ENCODE assay signal across 18 cellular contexts in genomic region chr1:26097696-26098095, GRCh38. TPM values are rescaled to one million over a fixed set of nuclear protein-coding genes. Genes with fewer than 3 reads are reported as not detected.
DNase-seq lines count a peak whose midpoint lies in the region; ATAC-seq and TF ChIP-seq lines count a peak whose summit lies in the region.
"Had no signal": no experiment of that assay in that cellular context is flagged by ENCODE, and none has a peak within 500 bp of the region (broad histone marks: within the 10 kb centered on the region; RNA-seq: fewer than 3 reads in every experiment).

No MANE protein-coding gene starts in this region.

- no peak for TF ChIP-seq RAD21 in SK-N-SH (IDR thresholded peaks at IDR 0.05; ENCODE audit: low read length)

- peaks cover 47% of the 10 kb centered on the region for H3K4me1 ChIP-seq in cardiac muscle cell (ENCODE audit: low read depth)
- H3K4me1 ChIP-seq in SK-N-SH (ENCODE audit: control insufficient read depth in 1 of 2, insufficient read depth in 2 of 2, low read depth in 1 of 2, low read length in 1 of 2) = peaks cover 0 to 12% of the 10 kb centered on the region in 2 experiments; a peak in 1 of 4 replicates

- H3K9me2 ChIP-seq in SK-N-SH = no peaks in the 10 kb centered on the region

- H3K4me2 ChIP-seq in SK-N-SH = peak overlapping the region; percentile 33; the same call in 1 of the 2 replicates

- TF ChIP-seq EP300 in SK-N-SH (IDR thresholded peaks at IDR 0.05; ENCODE audit: borderline replicate concordance in 1 of 2, low read depth in 1 of 2, low read length in 1 of 2) = peak in 1 of 2 experiments; percentile 43; a peak in 1 of 4 replicates

- TF ChIP-seq CTCF in cardiac muscle cell (IDR thresholded peaks at IDR 0.05; ENCODE audit: low read depth, low read length) (no peak), SK-N-SH (IDR thresholded peaks at IDR 0.05) (no peak), fibroblast of the aortic adventitia (IDR thresholded peaks at IDR 0.05; ENCODE audit: insufficient read depth, low read length) (no peak)

- H4K20me1 ChIP-seq in SK-N-SH (ENCODE audit: insufficient read depth) = no peaks in the 10 kb centered on the region

- peak in 1 of 2 donors; percentile 64 for DNase-seq in cardiac muscle cell (ENCODE audit: low read depth in 1 of 2, low spot score in 1 of 2)
- no peak for DNase-seq in Right ventricle myocardium superior
- DNase-seq in SK-N-SH = no peak
- DNase-seq in fibroblast of the aortic adventitia (ENCODE audit: low read depth) = peak; percentile 77
- no peak for DNase-seq in H4 (ENCODE audit: low spot score)
- DNase-seq in GOT3 (lab: John Stamatoyannopoulos, UW) = no peak
- DNase-seq in activated effector memory CD4-positive, alpha-beta T cell treated with Interleukin-2 at 50 U/mL for 16 hours = no peak
- no peak for DNase-seq in anterior cingulate cortex (lab: John Stamatoyannopoulos, UW)
- DNase-seq: activated CD4-positive, alpha-beta T cell treated with anti-CD3 and anti-CD28 coated beads, Interleukin-2, amount 10 ng/mL, durations not matched to agents 24 days and 14 days; activated naive CD4-positive, alpha-beta T cell; DMS79 treated with DMSO at 0.1 percent for 48 hours; NCI-H2107; T-cell; thyroid gland had no signal

- POLR2A ChIA-PET in SK-N-SH (lab: Yijun Ruan, JAX) = interaction anchor here (0.6 kb wide), 1 partner anchor 81 kb away, joined by 3 read pairs; no protein-coding TSS in a partner anchor

- no peak overlapping the region for H3K9ac ChIP-seq in SK-N-SH

- intact Hi-C loops in Right ventricle myocardium superior (cut with DNase I) = no loop called here

- H3K79me2 ChIP-seq in SK-N-SH (ENCODE audit: insufficient read depth) = no peaks in the 10 kb centered on the region

- no peaks in the 10 kb centered on the region for H3K27me3 ChIP-seq in cardiac muscle cell
- no peaks in the 10 kb centered on the region for H3K27me3 ChIP-seq in SK-N-SH (ENCODE audit: insufficient read depth)
- H3K27me3 ChIP-seq: thyroid gland had no signal

- CTCF ChIA-PET in SK-N-SH (lab: Yijun Ruan, JAX) = interaction anchor here (1.6 kb wide), 1 partner anchor 62 kb away, joined by 5 read pairs; no protein-coding TSS in a partner anchor

- no peak overlapping the region for H2AFZ ChIP-seq in SK-N-SH (ENCODE audit: low read depth)

- H3K4me3 ChIP-seq in cardiac muscle cell (no peak overlapping the region), SK-N-SH (ENCODE audit: low read depth in 2 of 2, low read length in 1 of 2) (no peak overlapping the region), fibroblast of the aortic adventitia (ENCODE audit: low read depth, low read length) (no peak overlapping the region)
- H3K4me3 ChIP-seq: thyroid gland had no signal

- no peaks in the 10 kb centered on the region for H3K36me3 ChIP-seq in cardiac muscle cell
- H3K36me3 ChIP-seq in SK-N-SH (replicated peaks in 1 of 2; ENCODE audit: control insufficient read depth in 1 of 2, insufficient read depth in 2 of 2, low read length in 1 of 2) = no peaks in the 10 kb centered on the region
- H3K36me3 ChIP-seq: thyroid gland had no signal

- no peak for ATAC-seq in Right ventricle myocardium superior (ENCODE audit: poor library complexity)
- ATAC-seq: T-cell had no signal

- H3F3A ChIP-seq in SK-N-SH (replicated peaks; ENCODE audit: insufficient read depth) = no peaks in the 10 kb centered on the region

- peak overlapping the region; percentile 19 for H3K27ac ChIP-seq in cardiac muscle cell
- 0 out of 4 replicates have a peak overlapping the region, but pooled peaks of 1 of the 2 experiments have one; percentile 3 for H3K27ac ChIP-seq in SK-N-SH (ENCODE audit: low read depth in 2 of 2, low read length in 1 of 2)
- H3K27ac ChIP-seq: thyroid gland had no signal

- no peaks in the 10 kb centered on the region for H3K9me3 ChIP-seq in cardiac muscle cell (ENCODE audit: low read depth)
- H3K9me3 ChIP-seq in SK-N-SH = no peaks in the 10 kb centered on the region
- H3K9me3 ChIP-seq: thyroid gland had no signal

TF ChIP-seq in SK-N-SH, 30 proteins besides CTCF, POLR2A, EP300 and RAD21:
- TF ChIP-seq RXRA (IDR thresholded peaks at IDR 0.05; ENCODE audit: borderline replicate concordance, low read depth) (peak; percentile 56; the same call in 1 of the 2 replicates), USF2 (IDR thresholded peaks at IDR 0.05; ENCODE audit: borderline replicate concordance, low read depth, low read length) (no peak), TEAD4 (IDR thresholded peaks at IDR 0.05; ENCODE audit: borderline replicate concordance, insufficient read depth) (peak; percentile 51; the same call in 1 of the 2 replicates), TCF12 (IDR thresholded peaks at IDR 0.05) (peak; percentile 62), PBX3 (IDR thresholded peaks at IDR 0.05) (peak; percentile 77), JUND (IDR thresholded peaks at IDR 0.05) (peak; percentile 65), RCOR1 (IDR thresholded peaks at IDR 0.05; ENCODE audit: low read length) (no peak), NFIC (IDR thresholded peaks at IDR 0.05; ENCODE audit: borderline replicate concordance) (peak; percentile 38; the same call in 1 of the 2 replicates), FOSL2 (IDR thresholded peaks at IDR 0.05; ENCODE audit: borderline replicate concordance, low read depth) (peak; percentile 54)
TF ChIP-seq in SK-N-SH: peak in this region for 7.

RNA-seq across cellular contexts. Expression of gene PDIK1L, which starts 13.9 kb away (rescaled TPM):
- total RNA-seq in cardiac muscle cell (3.7 and 8.5 TPM in 2 replicates), Right ventricle myocardium superior (4.0 TPM), fibroblast of the aortic adventitia (ENCODE audit: low replicate concordance) (5.5 and 10.1 TPM in 2 replicates)
- polyA plus RNA-seq in cardiac muscle cell (4.2 and 7.1 TPM in 2 replicates), SK-N-SH (2012; rRNA removed) (1.2 and 1.3 TPM in 2 replicates)
- 1.7 and 2.2 TPM in 2 replicates for polyA plus RNA-seq in SK-N-SH (2012; cell fraction: cytosol; rRNA removed)
- polyA plus RNA-seq in SK-N-SH (2012; cell fraction: nucleus; rRNA removed) = 1.0 and 1.2 TPM in 2 replicates
- 5.7 and 7.3 TPM in 2 replicates for total RNA-seq in H4 (2014; rRNA removed; shearing (Covaris generic))

RNA-seq across cellular contexts. Expression of gene TRIM63, which starts 30.3 kb away (rescaled TPM):
- 29.4 and 39.6 TPM in 2 replicates for total RNA-seq in cardiac muscle cell
- polyA plus RNA-seq in cardiac muscle cell = 25.8 and 32.8 TPM in 2 replicates
- total RNA-seq in Right ventricle myocardium superior = 229 TPM
- not detected in 2 replicates for polyA plus RNA-seq in SK-N-SH (2012; rRNA removed)
- polyA plus RNA-seq in SK-N-SH (2012; cell fraction: cytosol; rRNA removed) = not detected in 2 replicates
- 0.02 TPM in 1 of 2 replicates, not detected in the other for polyA plus RNA-seq in SK-N-SH (2012; cell fraction: nucleus; rRNA removed)
- 0.09 and 1.5 TPM in 2 replicates for total RNA-seq in fibroblast of the aortic adventitia (ENCODE audit: low replicate concordance)
- total RNA-seq in H4 (2014; rRNA removed; shearing (Covaris generic)) = not detected in 2 replicates
- total RNA-seq: activated CD4-positive, alpha-beta T cell treated with anti-CD3 and anti-CD28 coated beads, Interleukin-2, amount 10 ng/mL, durations not matched to agents 24 days and 14 days; cerebellum; epithelial cell of proximal tubule; osteocyte; T-cell had no signal
- polyA plus RNA-seq: AG04450 had no signal

RNA-seq across cellular contexts. Expression of gene SLC30A2, which starts 51.8 kb away (rescaled TPM):
- total RNA-seq in cardiac muscle cell (1.3 and 1.5 TPM in 2 replicates), Right ventricle myocardium superior (3.0 TPM), fibroblast of the aortic adventitia (ENCODE audit: low replicate concordance) (not detected in 2 replicates)
- polyA plus RNA-seq in cardiac muscle cell (0.16 and 1.8 TPM in 2 replicates), SK-N-SH (2012; rRNA removed) (not detected in 2 replicates)
- polyA plus RNA-seq in SK-N-SH (2012; cell fraction: cytosol; rRNA removed) = not detected in 2 replicates
- polyA plus RNA-seq in SK-N-SH (2012; cell fraction: nucleus; rRNA removed) = not detected in 2 replicates
- total RNA-seq in H4 (2014; rRNA removed; shearing (Covaris generic)) = not detected in 2 replicates
- total RNA-seq: activated CD4-positive, alpha-beta T cell treated with anti-CD3 and anti-CD28 coated beads, Interleukin-2, amount 10 ng/mL, durations not matched to agents 24 days and 14 days; cerebellum; epithelial cell of proximal tubule; osteocyte had no signal
- polyA plus RNA-seq: AG04450 had no signal

Comparison
In these comparisons a context has a peak if more than half of its experiments do, and no peak if none do; other contexts are left out.
1. RNA of gene TRIM63, which starts 30.3 kb away (total RNA-seq): 229 TPM in Right ventricle myocardium superior (single experiment) and 29.4 to 39.6 TPM in cardiac muscle cell; 0.09 to 1.5 TPM in fibroblast of the aortic adventitia and not detected in H4; every median in the first group is over 10 times any median in the second.